In the genomic region with DNA sequence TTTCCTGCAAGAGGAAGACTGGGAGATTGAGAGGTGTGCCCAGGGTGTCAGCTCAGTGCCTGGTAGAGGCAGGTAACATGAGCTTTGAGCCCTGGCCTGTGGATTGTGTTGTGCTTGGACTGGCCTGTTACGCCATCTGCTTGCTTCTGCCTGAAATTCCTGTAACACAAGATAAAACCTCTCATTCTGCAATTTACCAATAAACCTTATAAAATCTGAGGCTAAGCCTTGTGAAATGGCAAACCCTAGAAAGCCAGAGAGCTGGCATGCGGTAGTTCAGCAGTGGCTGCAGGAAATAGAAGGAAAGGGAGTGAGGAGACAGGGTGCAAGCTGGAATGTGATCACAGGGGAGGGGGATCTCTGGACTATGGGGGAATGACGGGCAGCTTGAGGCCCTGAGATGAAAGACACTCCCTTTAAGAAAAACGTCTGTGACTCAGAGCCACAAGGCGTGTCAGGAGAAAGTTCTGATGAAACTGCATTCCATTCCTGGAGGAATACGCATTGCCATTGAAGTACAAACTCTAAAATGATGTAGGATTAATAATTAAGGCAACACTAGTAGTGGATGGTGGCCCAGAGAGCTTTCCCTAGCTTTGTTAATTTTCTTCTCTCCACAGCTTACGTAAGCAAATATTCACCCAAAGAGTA, we compare ENCODE assay signal across 1 cellular context.
TF ChIP-seq lines count a peak whose summit lies in the region.

No MANE protein-coding gene starts in this region.

TF ChIP-seq in K562, 482 proteins besides CTCF, POLR2A, EP300 and RAD21:
- no peak for TF ChIP-seq IRF9 (tag; IDR thresholded peaks at IDR 0.05)
- TF ChIP-seq FOSL1 (tag; conservative IDR thresholded peaks at IDR 0.05): 0 out of 2 replicates have a peak, but pooled peaks have one; percentile 35
